26 cellular contexts compared by ENCODE assay signal in genomic region chr22:47625013-47625385, GRCh38.
"Had no signal": no experiment of that assay in that cellular context is flagged by ENCODE, and none has a peak within 500 bp of the region (broad histone marks: within the 10 kb centered on the region; RNA-seq: fewer than 3 reads in every experiment).

No MANE protein-coding gene starts in this region.

- H3K36me3 ChIP-seq: colonic mucosa, esophagus squamous epithelium, heart right ventricle, lower lobe of right lung, neural progenitor cell, ovary, right lobe of liver, stomach, thyroid gland had no signal

- ATAC-seq: effector memory CD8-positive, alpha-beta T cell; heart right ventricle; left colon; left ventricle myocardium superior; lower lobe of right lung; naive thymus-derived CD4-positive, alpha-beta T cell; psoas muscle; right lobe of liver; stimulated activated effector memory CD8-positive, alpha-beta T cell treated with anti-CD3 and anti-CD28 coated beads, Interleukin-12 subunit alpha, Interleukin-12 subunit beta, amount 100 ng/mL, for 72 hours had no signal

- H3K27ac ChIP-seq: colonic mucosa, esophagus squamous epithelium, heart right ventricle, lower lobe of right lung, neural progenitor cell, ovary, psoas muscle, right lobe of liver, stomach, thyroid gland had no signal

- H3K27me3 ChIP-seq: colonic mucosa, neural progenitor cell, ovary, right lobe of liver, thyroid gland had no signal

- H3K4me3 ChIP-seq: colonic mucosa, esophagus squamous epithelium, heart right ventricle, lower lobe of right lung, neural progenitor cell, ovary, psoas muscle, right lobe of liver, stomach, thyroid gland had no signal

- H3K4me1 ChIP-seq: colonic mucosa, heart right ventricle, lower lobe of right lung, neural progenitor cell, psoas muscle, right lobe of liver, thyroid gland had no signal

- H3K9me3 ChIP-seq: colonic mucosa, esophagus squamous epithelium, heart right ventricle, lower lobe of right lung, ovary, psoas muscle, right lobe of liver, stomach, thyroid gland had no signal

- DNase-seq: colonic mucosa; dermis blood vessel endothelial cell; effector memory CD8-positive, alpha-beta T cell; erythroblast; esophagus squamous epithelium; foreskin melanocyte; glutamatergic neuron; heart right ventricle; hippocampal formation; kidney glomerular epithelial cell; left colon; left ventricle myocardium superior; lower lobe of right lung; midbrain; naive thymus-derived CD4-positive, alpha-beta T cell; psoas muscle; right lobe of liver; stimulated activated CD4-positive, alpha-beta T cell treated with anti-CD3 and anti-CD28 coated beads, Interleukin-2, amount 100 ng/mL, for 24 hours; stimulated activated CD4-positive, alpha-beta T cell treated with anti-CD3 and anti-CD28 coated beads, Interleukin-4, amount 100 ng/mL, for 24 hours; stimulated activated naive CD4-positive, alpha-beta T cell treated with Interleukin-2 at 50 U/mL for 16 hours; stomach; thyroid gland; trophoblast cell had no signal
